Comparison of ENCODE assay signal across 11 cellular contexts in the genomic region with DNA sequence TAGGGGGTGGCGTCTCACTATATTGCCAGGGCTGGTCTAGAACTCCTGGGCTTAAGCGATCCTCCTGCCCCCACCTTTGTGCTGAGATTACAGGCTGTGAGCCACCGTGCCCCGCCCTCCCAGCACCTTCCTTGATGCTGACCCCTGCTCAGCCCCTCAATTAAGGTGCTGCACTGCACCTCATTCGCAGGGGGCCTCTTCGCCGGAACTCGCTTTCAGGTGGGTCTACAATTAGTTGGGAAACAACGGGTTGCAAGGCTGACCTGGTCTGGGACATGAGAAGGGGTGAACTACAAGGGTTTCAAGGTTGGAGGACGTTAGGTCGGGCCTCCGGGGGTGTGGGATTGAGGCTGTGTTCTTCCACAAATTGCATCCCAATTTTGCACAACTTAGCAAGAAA. TPM values are rescaled to one million over a fixed set of nuclear protein-coding genes. Genes with fewer than 3 reads are reported as not detected.
DNase-seq lines count a peak whose midpoint lies in the region; ATAC-seq, FAIRE-seq and TF ChIP-seq lines count a peak whose summit lies in the region.
"Had no signal": no experiment of that assay in that cellular context is flagged by ENCODE, and none has a peak within 500 bp of the region (broad histone marks: within the 10 kb centered on the region; RNA-seq: fewer than 3 reads in every experiment).

No MANE protein-coding gene starts in this region.

- intact Hi-C loops in Calu3 (cut with micrococcal nuclease; ENCODE audit: unreplicated experiment) (no loop called here), IMR-90 (cut with micrococcal nuclease) (no loop called here), K562 (cut with micrococcal nuclease) (no loop called here)

- TF ChIP-seq POLR2A in IMR-90 (IDR thresholded peaks at IDR 0.05; ENCODE audit: low read depth, low read length) (no peak), K562 (conservative IDR thresholded peaks at IDR 0.05) (no peak; the same call in 1 of the 2 replicates), upper lobe of left lung (IDR thresholded peaks at IDR 0.05) (no peak)

- H3K14ac ChIP-seq in IMR-90 (replicated peaks; ENCODE audit: low read depth, low read length): no peak overlapping the region

- H3K18ac ChIP-seq in IMR-90 (ENCODE audit: low read depth, low read length): no peak overlapping the region

- DNase-seq in Calu3 (no peak), IMR-90 (no peak), K562 (ENCODE audit: extremely low read depth in 1 of 4, low spot score in 3 of 4) (no peak), progenitor cell of endocrine pancreas (ENCODE audit: low spot score, unreplicated experiment) (no peak), upper lobe of left lung (no peak), DMS53 (lab: John Stamatoyannopoulos, UW) (no peak)
- DNase-seq: GF-D8, MV-4-11, T1000 had no signal

- H3K79me1 ChIP-seq in IMR-90 (ENCODE audit: low read depth in 1 of 2, low read length in 2 of 2): peaks cover 22 to 51% of the 10 kb centered on the region in 2 experiments

- no peak overlapping the region for H4K5ac ChIP-seq in IMR-90 (ENCODE audit: low read depth, low read length)

- H2BK15ac ChIP-seq in IMR-90 (ENCODE audit: low read depth, low read length): no peak overlapping the region

- no peak overlapping the region for H3K56ac ChIP-seq in IMR-90 (ENCODE audit: extremely low read depth, insufficient read depth, low read length)

- H2AK9ac ChIP-seq in IMR-90 (replicated peaks; ENCODE audit: low read depth, low read length, poor library complexity): peak overlapping the region; percentile 85

- no peak for TF ChIP-seq RAD21 in IMR-90 (IDR thresholded peaks at IDR 0.05; ENCODE audit: low read length)
- no peak for TF ChIP-seq RAD21 in K562 (CRISPR knock-in tag; conservative IDR thresholded peaks at IDR 0.05 in 1 of 2, IDR thresholded peaks at IDR 0.05 in 1 of 2)

- peaks cover 26% of the 10 kb centered on the region for H3K4me1 Mint-ChIP-seq in Calu3 (ENCODE audit: low read depth, unreplicated experiment)
- peaks cover 15% of the 10 kb centered on the region for H3K4me1 Mint-ChIP-seq in progenitor cell of endocrine pancreas (ENCODE audit: low read depth)

- POLR2A ChIA-PET in IMR-90 (lab: Charles Lee; ENCODE audit: unreplicated experiment): no interaction called here
- POLR2A ChIA-PET in K562 (lab: Yijun Ruan, JAX): interaction anchor here (1.2 to 1.6 kb wide), 3 partner anchors 27 to 40 kb away, joined by 3 to 4 read pairs (median 4); no protein-coding TSS in a partner anchor

- H3K4me1 ChIP-seq in IMR-90 (ENCODE audit: control insufficient read depth, insufficient read depth, low read length) (no peaks in the 10 kb centered on the region), K562 (replicated peaks in 1 of 2; ENCODE audit: control insufficient read depth in 2 of 2, insufficient read depth in 2 of 2, low read length in 2 of 2) (peaks cover 0 to 17% of the 10 kb centered on the region in 2 experiments; a peak in 3 of 5 replicates), upper lobe of left lung (peaks cover 10 to 24% (median 15%) of the 10 kb centered on the region in 4 donors)

- H3K27me3 Mint-ChIP-seq in Calu3 (ENCODE audit: unreplicated experiment): no peaks in the 10 kb centered on the region
- H3K27me3 Mint-ChIP-seq in progenitor cell of endocrine pancreas: no peaks in the 10 kb centered on the region

- H4K8ac ChIP-seq in IMR-90 (ENCODE audit: low read depth in 2 of 2, low read length in 2 of 2): no peak overlapping the region

- no peak overlapping the region for H2BK120ac ChIP-seq in IMR-90 (ENCODE audit: low read depth, low read length)

- H2BK5ac ChIP-seq in IMR-90 (ENCODE audit: low read depth, low read length, poor library complexity, severe bottlenecking): no peak overlapping the region

- H3K79me2 ChIP-seq in K562 (ENCODE audit: control insufficient read depth, insufficient read depth, low read length): peaks cover 33% of the 10 kb centered on the region

- H3K9me3 Mint-ChIP-seq in Calu3 (ENCODE audit: low read depth, unreplicated experiment) (no peaks in the 10 kb centered on the region), progenitor cell of endocrine pancreas (ENCODE audit: low read depth) (no peaks in the 10 kb centered on the region)

- H3K27ac Mint-ChIP-seq in Calu3 (ENCODE audit: unreplicated experiment) (peak overlapping the region; percentile 41), progenitor cell of endocrine pancreas (peak overlapping the region; percentile 25)

- H3K9me3 ChIP-seq in IMR-90 (ENCODE audit: control insufficient read depth, insufficient read depth, low read length) (no peaks in the 10 kb centered on the region), K562 (replicated peaks; ENCODE audit: control insufficient read depth, insufficient read depth, low read depth, low read length) (no peaks in the 10 kb centered on the region), upper lobe of left lung (no peaks in the 10 kb centered on the region)

- ATAC-seq in IMR-90 (ENCODE audit: low read depth): no peak
- peak; percentile 40 for ATAC-seq in K562
- ATAC-seq in HG03196 (IDR thresholded peaks at IDR 0.05; ENCODE audit: unreplicated experiment): no peak
- no peak for ATAC-seq in upper lobe of left lung (ENCODE audit: low FRiP score in 2 of 2)

- H3K23ac ChIP-seq in IMR-90 (ENCODE audit: low read depth, low read length): no peak overlapping the region; the same call in 1 of the 2 replicates

- TF ChIP-seq CTCF in Calu3 (IDR thresholded peaks at IDR 0.05; ENCODE audit: unreplicated experiment) (no peak), IMR-90 (conservative IDR thresholded peaks at IDR 0.05; ENCODE audit: low read depth, low read length) (no peak), K562 (IDR thresholded peaks at IDR 0.05 in 2 of 3, conservative IDR thresholded peaks at IDR 0.05 in 1 of 3; ENCODE audit: insufficient read depth in 2 of 3, low read depth in 1 of 3, low read length in 3 of 3) (no peak), progenitor cell of endocrine pancreas (IDR thresholded peaks at IDR 0.05; ENCODE audit: unreplicated experiment) (no peak), upper lobe of left lung (IDR thresholded peaks at IDR 0.05) (no peak)

- H3K36me3 ChIP-seq in IMR-90 (ENCODE audit: control insufficient read depth, insufficient read depth, low read length) (peaks cover 39% of the 10 kb centered on the region), K562 (ENCODE audit: control insufficient read depth, insufficient read depth, low read length) (peaks cover 76% of the 10 kb centered on the region), upper lobe of left lung (peaks cover 31 to 73% (median 48%) of the 10 kb centered on the region in 4 donors)

- H3K4ac ChIP-seq in IMR-90 (ENCODE audit: low read depth, low read length): no peak overlapping the region

- peaks cover 4% of the 10 kb centered on the region; the same call in 1 of the 2 replicates for H3K9me1 ChIP-seq in IMR-90 (ENCODE audit: insufficient read depth, low read length)
- no peaks in the 10 kb centered on the region for H3K9me1 ChIP-seq in K562 (ENCODE audit: control insufficient read depth, insufficient read depth, low read length)

- TF ChIP-seq EP300 in K562 (IDR thresholded peaks at IDR 0.05; ENCODE audit: low read length) (no peak), upper lobe of left lung (IDR thresholded peaks at IDR 0.05) (no peak)

- no peak overlapping the region for H3K4me2 ChIP-seq in IMR-90 (ENCODE audit: low read depth, low read length)
- H3K4me2 ChIP-seq in K562 (ENCODE audit: insufficient read depth, low read length): no peak overlapping the region

- H4K91ac ChIP-seq in IMR-90 (ENCODE audit: insufficient read depth, low read depth, low read length): no peak overlapping the region

- FAIRE-seq in K562 (lab: Jason Lieb, UNC): no peak
- FAIRE-seq: endothelial cell of umbilical vein had no signal

- H3K9ac ChIP-seq in IMR-90 (ENCODE audit: low read depth, low read length) (no peak overlapping the region), K562 (ENCODE audit: insufficient read depth in 1 of 2, low read depth in 2 of 2, low read length in 2 of 2) (no peak overlapping the region)

- H3K27me3 ChIP-seq in IMR-90 (ENCODE audit: control insufficient read depth, insufficient read depth, low read length) (no peaks in the 10 kb centered on the region), K562 (ENCODE audit: control insufficient read depth in 2 of 2, insufficient read depth in 2 of 2, low read length in 2 of 2) (no peaks in the 10 kb centered on the region), upper lobe of left lung (no peaks in the 10 kb centered on the region)

- H4K20me1 ChIP-seq in IMR-90 (ENCODE audit: insufficient read depth, low read length) (peaks cover 5% of the 10 kb centered on the region), K562 (replicated peaks; ENCODE audit: control insufficient read depth, insufficient read depth, low read length) (no peaks in the 10 kb centered on the region)

- H3K4me3 Mint-ChIP-seq in Calu3 (ENCODE audit: low read depth, unreplicated experiment) (peak overlapping the region; percentile 9), progenitor cell of endocrine pancreas (ENCODE audit: low read depth) (peak overlapping the region; percentile 99)

- H2BK20ac ChIP-seq in IMR-90 (ENCODE audit: low read depth, low read length): no peak overlapping the region

- H2AK5ac ChIP-seq in IMR-90 (ENCODE audit: low read depth, low read length): no peak overlapping the region

- dilution Hi-C loops in IMR-90 (cut with HindIII; ENCODE audit: low sequenced_read_pairs, unreplicated experiment): no loop called here

- in situ Hi-C loops in IMR-90 (cut with MboI; ENCODE audit: low sequenced_read_pairs) (no loop called here), K562 (cut with MboI) (no loop called here)

- H2AFZ ChIP-seq in IMR-90 (replicated peaks; ENCODE audit: low read length, poor library complexity) (no peak overlapping the region), K562 (ENCODE audit: low read depth, low read length) (no peak overlapping the region)

- WGBS in IMR-90 (ENCODE audit: extremely low coverage in 2 of 2, insufficient read length in 1 of 2), 2 experiments: 70% methylated on average over 2 of the region's 12 CpGs; no CpG with 5 or more reads in 1 of the 2 experiments
- 73% methylated on average over 10 of the region's 12 CpGs for WGBS in K562 (ENCODE audit: insufficient coverage, low coverage, missing lambda C conversion rate)
- WGBS in upper lobe of left lung, 2 donors: 92 to 95% methylated on average over 12 of the region's 12 CpGs

- no peak overlapping the region for H3K27ac ChIP-seq in IMR-90 (ENCODE audit: insufficient read depth, low read length)
- H3K27ac ChIP-seq in K562 (ENCODE audit: extremely low read depth, low read depth, low read length): no peak overlapping the region
- H3K27ac ChIP-seq in upper lobe of left lung: no peak overlapping the region

- H3K4me3 ChIP-seq in IMR-90 (ENCODE audit: insufficient read depth, low read depth, low read length) (no peak overlapping the region), K562 (no peak overlapping the region), upper lobe of left lung (peak overlapping the region in 1 of 4 donors; percentile 89)

- BruUV-seq in Calu3 (replicated peaks; lab: Mats Ljungman, UMichigan): no TSS peak
- no TSS peak for BruUV-seq in IMR-90 (replicated peaks; lab: Mats Ljungman, UMichigan)
- no TSS peak for BruUV-seq in K562 (replicated peaks; lab: Mats Ljungman, UMichigan)

- peaks cover 89% of the 10 kb centered on the region for H3K36me3 Mint-ChIP-seq in Calu3 (ENCODE audit: insufficient read depth, unreplicated experiment)
- H3K36me3 Mint-ChIP-seq in progenitor cell of endocrine pancreas (ENCODE audit: insufficient read depth): peaks cover 40% of the 10 kb centered on the region

- CTCF ChIA-PET in Calu3 (lab: Charles Lee): no interaction called here
- CTCF ChIA-PET in IMR-90 (lab: Yijun Ruan, JAX): no interaction called here
- CTCF ChIA-PET in K562 (lab: Yijun Ruan, JAX; ENCODE audit: low intra/inter-chr PET ratio): no interaction called here

RNA-seq across cellular contexts. Expression of a gene that starts 1.2 kb away (rescaled TPM):
- total RNA-seq in Calu3 (2022): 86.1 and 88.5 TPM in 2 replicates
- total RNA-seq in IMR-90 (2012; rRNA removed): 32.5 and 35.8 TPM in 2 replicates
- polyA plus RNA-seq in IMR-90 (2012; rRNA removed): 49.9 and 51.7 TPM in 2 replicates
- polyA plus RNA-seq in IMR-90 (2012; cell fraction: cytosol; rRNA removed): 11.8 and 18.6 TPM in 2 replicates
- 170 and 206 TPM in 2 replicates for polyA plus RNA-seq in IMR-90 (2012; cell fraction: nucleus; rRNA removed; ENCODE audit: low replicate concordance)
- total RNA-seq in K562 (2011; cell fraction: chromatin; rRNA removed; ENCODE audit: low replicate concordance): 199 and 304 TPM in 2 replicates
- total RNA-seq in K562 (2011; cell fraction: nucleolus; rRNA removed): 156 and 172 TPM in 2 replicates
- total RNA-seq in K562 (2011; cell fraction: nucleoplasm; rRNA removed): 135 and 147 TPM in 2 replicates
- total RNA-seq in K562 (2014; rRNA removed): 55.4 and 70.8 TPM in 2 replicates
- total RNA-seq in K562 (2014; rRNA removed; fragmentation: Illumina TruSeq; extraction: Trizol): 53.2 and 54.4 TPM in 2 replicates
- 60.6 and 61.9 TPM in 2 replicates for total RNA-seq in K562 (2015; rRNA removed; fragmentation: Illumina TruSeq; extraction: Trizol)
- total RNA-seq in K562 (2021): 77.2 and 77.6 TPM in 2 replicates
- polyA plus RNA-seq in K562 (2011; rRNA removed): 74.7 and 93.6 TPM in 2 replicates
- polyA plus RNA-seq in K562 (2011; cell fraction: cytosol; rRNA removed): 29.0 and 33.7 TPM in 2 replicates
- 248 and 319 TPM in 2 replicates for polyA plus RNA-seq in K562 (2011; cell fraction: nucleus; rRNA removed)
- 37.5 and 55.6 TPM in 2 replicates for polyA plus RNA-seq in K562 (2012)
- 67.5 and 97.7 TPM in 2 replicates for polyA plus RNA-seq in K562 (2014; fragmentation: Illumina TruSeq; extraction: Trizol)
- polyA plus RNA-seq in K562 (2014; fragmentation: Nextera tagmentation; extraction: Ambion mirVana): 10 to 100 TPM; 19.0 to 37.2 TPM
- polyA plus RNA-seq in K562 (2014; rRNA removed): 86.3 and 92.2 TPM in 2 replicates
- polyA minus RNA-seq in K562 (2011; rRNA and poly(A)+ RNA removed): 32.7 and 42.8 TPM in 2 replicates
- polyA minus RNA-seq in K562 (2011; cell fraction: cytosol; rRNA and poly(A)+ RNA removed): 26.4 and 38.0 TPM in 2 replicates
- polyA minus RNA-seq in K562 (2011; cell fraction: nucleus; rRNA and poly(A)+ RNA removed): 40.7 and 56.9 TPM in 2 replicates
- total RNA-seq in progenitor cell of endocrine pancreas: 95.9 and 96.0 TPM in 2 replicates
- 10 to 100 TPM; 19.4 to 49.2 (median 36.6) TPM for total RNA-seq in upper lobe of left lung

RNA-seq across cellular contexts. Expression of a gene that starts 13.5 kb away (rescaled TPM):
- 0.76 and 1.0 TPM in 2 replicates for total RNA-seq in Calu3 (2022)
- total RNA-seq in IMR-90 (2012; rRNA removed): 5.6 and 5.8 TPM in 2 replicates
- 35.1 and 37.8 TPM in 2 replicates for polyA plus RNA-seq in IMR-90 (2012; rRNA removed)
- polyA plus RNA-seq in IMR-90 (2012; cell fraction: cytosol; rRNA removed): 30.6 and 33.4 TPM in 2 replicates
- polyA plus RNA-seq in IMR-90 (2012; cell fraction: nucleus; rRNA removed; ENCODE audit: low replicate concordance): 194 and 345 TPM in 2 replicates
- 0.42 and 0.76 TPM in 2 replicates for total RNA-seq in K562 (2011; cell fraction: chromatin; rRNA removed; ENCODE audit: low replicate concordance)
- 0.66 and 0.83 TPM in 2 replicates for total RNA-seq in K562 (2011; cell fraction: nucleolus; rRNA removed)
- 0.23 and 0.37 TPM in 2 replicates for total RNA-seq in K562 (2011; cell fraction: nucleoplasm; rRNA removed)
- not detected in 2 replicates for total RNA-seq in K562 (2014; rRNA removed)
- not detected in 2 replicates for total RNA-seq in K562 (2014; rRNA removed; fragmentation: Illumina TruSeq; extraction: Trizol)
- total RNA-seq in K562 (2015; rRNA removed; fragmentation: Illumina TruSeq; extraction: Trizol): 0.08 TPM in 1 of 2 replicates, not detected in the other
- total RNA-seq in K562 (2021): 0.09 and 0.20 TPM in 2 replicates
- 0.10 and 0.12 TPM in 2 replicates for polyA plus RNA-seq in K562 (2011; rRNA removed)
- 0.09 and 0.15 TPM in 2 replicates for polyA plus RNA-seq in K562 (2011; cell fraction: cytosol; rRNA removed)
- 0.18 and 0.32 TPM in 2 replicates for polyA plus RNA-seq in K562 (2011; cell fraction: nucleus; rRNA removed)
- 0.04 and 0.10 TPM in 2 replicates for polyA plus RNA-seq in K562 (2012)
- polyA plus RNA-seq in K562 (2014; fragmentation: Illumina TruSeq; extraction: Trizol): not detected in 2 replicates
- not detected for polyA plus RNA-seq in K562 (2014; fragmentation: Nextera tagmentation; extraction: Ambion mirVana)
- 0.03 TPM in 1 of 2 replicates, not detected in the other for polyA plus RNA-seq in K562 (2014; rRNA removed)
- polyA minus RNA-seq in K562 (2011; rRNA and poly(A)+ RNA removed): 0.11 TPM in 1 of 2 replicates, not detected in the other
- polyA minus RNA-seq in K562 (2011; cell fraction: cytosol; rRNA and poly(A)+ RNA removed): not detected in 2 replicates
- 0.11 and 0.27 TPM in 2 replicates for polyA minus RNA-seq in K562 (2011; cell fraction: nucleus; rRNA and poly(A)+ RNA removed)
- total RNA-seq in progenitor cell of endocrine pancreas: 21.7 and 22.3 TPM in 2 replicates
- total RNA-seq in upper lobe of left lung: 100 to 1,000 TPM in 1 of 6 donors, 10 to 100 TPM in 5; 13.3 to 108 (median 32.0) TPM

RNA-seq across cellular contexts. Expression of a gene that starts 35.0 kb away (rescaled TPM):
- 2,412 and 2,552 TPM in 2 replicates for total RNA-seq in Calu3 (2022)
- total RNA-seq in IMR-90 (2012; rRNA removed): 11,536 and 12,939 TPM in 2 replicates
- 21,893 and 22,387 TPM in 2 replicates for polyA plus RNA-seq in IMR-90 (2012; rRNA removed)
- polyA plus RNA-seq in IMR-90 (2012; cell fraction: cytosol; rRNA removed): 8,363 and 20,126 TPM in 2 replicates
- polyA plus RNA-seq in IMR-90 (2012; cell fraction: nucleus; rRNA removed; ENCODE audit: low replicate concordance): 5,196 and 8,980 TPM in 2 replicates
- total RNA-seq in K562 (2011; cell fraction: chromatin; rRNA removed; ENCODE audit: low replicate concordance): 324 and 835 TPM in 2 replicates
- total RNA-seq in K562 (2011; cell fraction: nucleolus; rRNA removed): 1,325 and 1,372 TPM in 2 replicates
- 1,230 and 2,004 TPM in 2 replicates for total RNA-seq in K562 (2011; cell fraction: nucleoplasm; rRNA removed)
- total RNA-seq in K562 (2014; rRNA removed): 3,419 and 4,659 TPM in 2 replicates
- total RNA-seq in K562 (2014; rRNA removed; fragmentation: Illumina TruSeq; extraction: Trizol): 1,716 and 2,206 TPM in 2 replicates
- total RNA-seq in K562 (2015; rRNA removed; fragmentation: Illumina TruSeq; extraction: Trizol): 2,578 and 2,581 TPM in 2 replicates
- 2,702 and 2,817 TPM in 2 replicates for total RNA-seq in K562 (2021)
- polyA plus RNA-seq in K562 (2011; rRNA removed): 6,793 and 8,605 TPM in 2 replicates
- 11,989 and 13,919 TPM in 2 replicates for polyA plus RNA-seq in K562 (2011; cell fraction: cytosol; rRNA removed)
- 3,294 and 3,587 TPM in 2 replicates for polyA plus RNA-seq in K562 (2011; cell fraction: nucleus; rRNA removed)
- 3,686 and 3,892 TPM in 2 replicates for polyA plus RNA-seq in K562 (2012)
- polyA plus RNA-seq in K562 (2014; fragmentation: Illumina TruSeq; extraction: Trizol): 5,553 and 5,658 TPM in 2 replicates
- 1,000 to 10,000 TPM; 5,813 to 6,029 TPM for polyA plus RNA-seq in K562 (2014; fragmentation: Nextera tagmentation; extraction: Ambion mirVana)
- 3,855 and 4,217 TPM in 2 replicates for polyA plus RNA-seq in K562 (2014; rRNA removed)
- polyA minus RNA-seq in K562 (2011; rRNA and poly(A)+ RNA removed): 4,964 and 5,506 TPM in 2 replicates
- 4,077 and 4,335 TPM in 2 replicates for polyA minus RNA-seq in K562 (2011; cell fraction: cytosol; rRNA and poly(A)+ RNA removed)
- 565 and 1,075 TPM in 2 replicates for polyA minus RNA-seq in K562 (2011; cell fraction: nucleus; rRNA and poly(A)+ RNA removed)
- 2,230 and 2,287 TPM in 2 replicates for total RNA-seq in progenitor cell of endocrine pancreas
- total RNA-seq in upper lobe of left lung: 1,000 to 10,000 TPM in 3 of 6 donors, 100 to 1,000 TPM in 3; 442 to 1,402 (median 931) TPM

RNA-seq across cellular contexts. Expression of a gene that starts 37.9 kb away (rescaled TPM):
- total RNA-seq in Calu3 (2022) (164 and 165 TPM in 2 replicates), IMR-90 (2012; rRNA removed) (262 and 279 TPM in 2 replicates), K562 (2014; rRNA removed) (392 and 404 TPM in 2 replicates), K562 (2014; rRNA removed; fragmentation: Illumina TruSeq; extraction: Trizol) (231 and 265 TPM in 2 replicates), K562 (2015; rRNA removed; fragmentation: Illumina TruSeq; extraction: Trizol) (271 and 272 TPM in 2 replicates), K562 (2021) (353 and 384 TPM in 2 replicates), progenitor cell of endocrine pancreas (370 and 406 TPM in 2 replicates), upper lobe of left lung (100 to 1,000 TPM; 165 to 267 (median 178) TPM)
- polyA plus RNA-seq in IMR-90 (2012; rRNA removed) (99.8 and 116 TPM in 2 replicates), K562 (2011; rRNA removed) (119 and 126 TPM in 2 replicates), K562 (2014; fragmentation: Illumina TruSeq; extraction: Trizol) (346 and 375 TPM in 2 replicates), K562 (2014; fragmentation: Nextera tagmentation; extraction: Ambion mirVana) (10 to 100 TPM; 82.1 to 90.3 TPM), K562 (2014; rRNA removed) (211 and 214 TPM in 2 replicates)
- 56.6 and 65.1 TPM in 2 replicates for polyA plus RNA-seq in IMR-90 (2012; cell fraction: cytosol; rRNA removed)
- 126 and 164 TPM in 2 replicates for polyA plus RNA-seq in IMR-90 (2012; cell fraction: nucleus; rRNA removed; ENCODE audit: low replicate concordance)
- total RNA-seq in K562 (2011; cell fraction: chromatin; rRNA removed; ENCODE audit: low replicate concordance): 526 and 534 TPM in 2 replicates
- 244 and 272 TPM in 2 replicates for total RNA-seq in K562 (2011; cell fraction: nucleolus; rRNA removed)
- 296 and 379 TPM in 2 replicates for total RNA-seq in K562 (2011; cell fraction: nucleoplasm; rRNA removed)
- polyA plus RNA-seq in K562 (2011; cell fraction: cytosol; rRNA removed): 151 and 165 TPM in 2 replicates
- 184 and 336 TPM in 2 replicates for polyA plus RNA-seq in K562 (2011; cell fraction: nucleus; rRNA removed)
- 162 and 218 TPM in 2 replicates for polyA plus RNA-seq in K562 (2012)
- 272 and 274 TPM in 2 replicates for polyA minus RNA-seq in K562 (2011; rRNA and poly(A)+ RNA removed)
- polyA minus RNA-seq in K562 (2011; cell fraction: cytosol; rRNA and poly(A)+ RNA removed): 222 and 251 TPM in 2 replicates
- polyA minus RNA-seq in K562 (2011; cell fraction: nucleus; rRNA and poly(A)+ RNA removed): 81.5 and 99.4 TPM in 2 replicates
